2 cellular contexts compared by ENCODE assay signal in the genomic region with DNA sequence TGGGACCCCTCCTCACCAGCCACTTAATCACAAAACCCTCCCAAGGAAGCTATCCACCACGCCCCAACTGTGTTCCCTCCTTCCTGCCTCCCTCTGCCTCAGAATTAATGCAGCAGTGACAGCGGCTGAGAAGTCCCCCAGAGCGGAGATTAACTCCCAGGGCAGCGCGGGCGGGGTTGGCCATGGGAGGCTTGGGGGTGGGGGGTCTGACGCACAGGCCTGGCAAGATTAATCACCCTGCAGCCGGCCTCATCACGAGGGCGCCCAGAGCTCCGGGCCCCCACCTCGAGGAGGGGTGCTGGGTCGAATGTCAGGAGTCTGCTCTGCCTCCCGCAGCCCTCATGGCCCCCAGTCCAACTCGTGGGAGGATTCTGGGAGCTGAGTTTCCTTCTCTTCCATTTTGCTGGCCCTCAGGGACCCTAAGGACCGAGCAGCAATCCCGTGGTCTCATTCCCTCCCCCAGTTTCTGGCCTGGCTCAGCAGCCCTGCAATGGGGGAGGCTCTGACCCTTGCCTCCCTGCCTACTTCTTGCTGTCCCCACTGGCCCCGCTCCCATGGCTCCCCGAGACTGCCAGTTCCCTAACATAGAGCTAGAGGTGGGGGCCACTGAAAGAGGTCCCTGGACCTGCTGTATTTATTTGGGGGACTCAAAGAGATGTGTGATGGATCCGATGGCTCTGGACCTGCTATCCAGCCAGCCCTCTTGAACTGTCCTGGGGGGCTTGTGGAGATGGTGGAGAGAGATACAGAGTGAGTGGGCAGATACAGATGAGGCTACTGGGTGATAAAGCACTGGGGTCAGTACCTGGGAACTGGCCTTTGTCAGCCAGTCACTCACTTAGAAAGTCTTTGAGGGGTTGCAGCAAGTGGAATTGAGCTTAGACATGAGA.
TF ChIP-seq lines count a peak whose summit lies in the region.

No MANE protein-coding gene starts in this region.

TF ChIP-seq in Ishikawa, 13 proteins besides CTCF, POLR2A, EP300 and RAD21 (continued from another document):
- TF ChIP-seq, protein P1, sequence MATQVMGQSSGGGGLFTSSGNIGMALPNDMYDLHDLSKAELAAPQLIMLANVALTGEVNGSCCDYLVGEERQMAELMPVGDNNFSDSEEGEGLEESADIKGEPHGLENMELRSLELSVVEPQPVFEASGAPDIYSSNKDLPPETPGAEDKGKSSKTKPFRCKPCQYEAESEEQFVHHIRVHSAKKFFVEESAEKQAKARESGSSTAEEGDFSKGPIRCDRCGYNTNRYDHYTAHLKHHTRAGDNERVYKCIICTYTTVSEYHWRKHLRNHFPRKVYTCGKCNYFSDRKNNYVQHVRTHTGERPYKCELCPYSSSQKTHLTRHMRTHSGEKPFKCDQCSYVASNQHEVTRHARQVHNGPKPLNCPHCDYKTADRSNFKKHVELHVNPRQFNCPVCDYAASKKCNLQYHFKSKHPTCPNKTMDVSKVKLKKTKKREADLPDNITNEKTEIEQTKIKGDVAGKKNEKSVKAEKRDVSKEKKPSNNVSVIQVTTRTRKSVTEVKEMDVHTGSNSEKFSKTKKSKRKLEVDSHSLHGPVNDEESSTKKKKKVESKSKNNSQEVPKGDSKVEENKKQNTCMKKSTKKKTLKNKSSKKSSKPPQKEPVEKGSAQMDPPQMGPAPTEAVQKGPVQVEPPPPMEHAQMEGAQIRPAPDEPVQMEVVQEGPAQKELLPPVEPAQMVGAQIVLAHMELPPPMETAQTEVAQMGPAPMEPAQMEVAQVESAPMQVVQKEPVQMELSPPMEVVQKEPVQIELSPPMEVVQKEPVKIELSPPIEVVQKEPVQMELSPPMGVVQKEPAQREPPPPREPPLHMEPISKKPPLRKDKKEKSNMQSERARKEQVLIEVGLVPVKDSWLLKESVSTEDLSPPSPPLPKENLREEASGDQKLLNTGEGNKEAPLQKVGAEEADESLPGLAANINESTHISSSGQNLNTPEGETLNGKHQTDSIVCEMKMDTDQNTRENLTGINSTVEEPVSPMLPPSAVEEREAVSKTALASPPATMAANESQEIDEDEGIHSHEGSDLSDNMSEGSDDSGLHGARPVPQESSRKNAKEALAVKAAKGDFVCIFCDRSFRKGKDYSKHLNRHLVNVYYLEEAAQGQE (IDR thresholded peaks at IDR 0.05; ENCODE audit: low read depth) = no peak
- no peak for TF ChIP-seq FOXM1 (IDR thresholded peaks at IDR 0.05; ENCODE audit: borderline replicate concordance, low read depth)

TF ChIP-seq in K562, 482 proteins besides CTCF, POLR2A, EP300 and RAD21 (continued from another document and continues in another):
- TF ChIP-seq CHD7 (IDR thresholded peaks at IDR 0.05; ENCODE audit: low read depth, low read length) (peak; percentile 51), ZNF175 (CRISPR knock-in tag; IDR thresholded peaks at IDR 0.05; ENCODE audit: low read depth) (0 out of 2 replicates have a peak, but pooled peaks have one; percentile 33), ZBTB43 (CRISPR knock-in tag; IDR thresholded peaks at IDR 0.05) (no peak), POLR2G (IDR thresholded peaks at IDR 0.05; ENCODE audit: low read depth, low read length) (peak; percentile 58), ZBTB34 (CRISPR knock-in tag; IDR thresholded peaks at IDR 0.05) (no peak), CBX1 (IDR thresholded peaks at IDR 0.05; ENCODE audit: low read depth) (no peak), E2F6 (IDR thresholded peaks at IDR 0.05; ENCODE audit: borderline replicate concordance in 1 of 2, extremely low read depth in 1 of 2, insufficient read depth in 1 of 2, insufficient read length in 1 of 2, low read depth in 1 of 2, low read length in 1 of 2, poor library complexity in 1 of 2, severe bottlenecking in 1 of 2) (peak in 1 of 2 experiments; percentile 7), EGR1 (conservative IDR thresholded peaks at IDR 0.05) (peak; percentile 57), FOSL1 (tag; conservative IDR thresholded peaks at IDR 0.05) (peak; percentile 57), CREM (IDR thresholded peaks at IDR 0.05; ENCODE audit: low read depth) (peak; percentile 69; the same call in 1 of the 2 replicates), MITF (IDR thresholded peaks at IDR 0.05) (peak; percentile 83), SMARCE1 (IDR thresholded peaks at IDR 0.05) (peak; percentile 36; the same call in 1 of the 2 replicates), ZNF133 (CRISPR knock-in tag; IDR thresholded peaks at IDR 0.05) (no peak), MYNN (IDR thresholded peaks at IDR 0.05) (0 out of 2 replicates have a peak, but pooled peaks have one; percentile 29), MYNN (CRISPR knock-in tag; IDR thresholded peaks at IDR 0.05) (no peak)
- TF ChIP-seq, protein P2, sequence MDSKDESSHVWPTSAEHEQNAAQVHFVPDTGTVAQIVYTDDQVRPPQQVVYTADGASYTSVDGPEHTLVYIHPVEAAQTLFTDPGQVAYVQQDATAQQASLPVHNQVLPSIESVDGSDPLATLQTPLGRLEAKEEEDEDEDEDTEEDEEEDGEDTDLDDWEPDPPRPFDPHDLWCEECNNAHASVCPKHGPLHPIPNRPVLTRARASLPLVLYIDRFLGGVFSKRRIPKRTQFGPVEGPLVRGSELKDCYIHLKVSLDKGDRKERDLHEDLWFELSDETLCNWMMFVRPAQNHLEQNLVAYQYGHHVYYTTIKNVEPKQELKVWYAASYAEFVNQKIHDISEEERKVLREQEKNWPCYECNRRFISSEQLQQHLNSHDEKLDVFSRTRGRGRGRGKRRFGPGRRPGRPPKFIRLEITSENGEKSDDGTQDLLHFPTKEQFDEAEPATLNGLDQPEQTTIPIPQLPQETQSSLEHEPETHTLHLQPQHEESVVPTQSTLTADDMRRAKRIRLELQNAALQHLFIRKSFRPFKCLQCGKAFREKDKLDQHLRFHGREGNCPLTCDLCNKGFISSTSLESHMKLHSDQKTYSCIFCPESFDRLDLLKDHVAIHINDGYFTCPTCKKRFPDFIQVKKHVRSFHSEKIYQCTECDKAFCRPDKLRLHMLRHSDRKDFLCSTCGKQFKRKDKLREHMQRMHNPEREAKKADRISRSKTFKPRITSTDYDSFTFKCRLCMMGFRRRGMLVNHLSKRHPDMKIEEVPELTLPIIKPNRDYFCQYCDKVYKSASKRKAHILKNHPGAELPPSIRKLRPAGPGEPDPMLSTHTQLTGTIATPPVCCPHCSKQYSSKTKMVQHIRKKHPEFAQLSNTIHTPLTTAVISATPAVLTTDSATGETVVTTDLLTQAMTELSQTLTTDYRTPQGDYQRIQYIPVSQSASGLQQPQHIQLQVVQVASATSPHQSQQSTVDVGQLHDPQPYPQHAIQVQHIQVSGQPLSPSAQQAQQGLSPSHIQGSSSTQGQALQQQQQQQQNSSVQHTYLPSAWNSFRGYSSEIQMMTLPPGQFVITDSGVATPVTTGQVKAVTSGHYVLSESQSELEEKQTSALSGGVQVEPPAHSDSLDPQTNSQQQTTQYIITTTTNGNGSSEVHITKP (IDR thresholded peaks at IDR 0.05; ENCODE audit: partially characterized antibody) = peak; percentile 92
- TF ChIP-seq, protein P3, sequence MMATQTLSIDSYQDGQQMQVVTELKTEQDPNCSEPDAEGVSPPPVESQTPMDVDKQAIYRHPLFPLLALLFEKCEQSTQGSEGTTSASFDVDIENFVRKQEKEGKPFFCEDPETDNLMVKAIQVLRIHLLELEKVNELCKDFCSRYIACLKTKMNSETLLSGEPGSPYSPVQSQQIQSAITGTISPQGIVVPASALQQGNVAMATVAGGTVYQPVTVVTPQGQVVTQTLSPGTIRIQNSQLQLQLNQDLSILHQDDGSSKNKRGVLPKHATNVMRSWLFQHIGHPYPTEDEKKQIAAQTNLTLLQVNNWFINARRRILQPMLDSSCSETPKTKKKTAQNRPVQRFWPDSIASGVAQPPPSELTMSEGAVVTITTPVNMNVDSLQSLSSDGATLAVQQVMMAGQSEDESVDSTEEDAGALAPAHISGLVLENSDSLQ (IDR thresholded peaks at IDR 0.05) = peak; percentile 80
